In the genomic region with DNA sequence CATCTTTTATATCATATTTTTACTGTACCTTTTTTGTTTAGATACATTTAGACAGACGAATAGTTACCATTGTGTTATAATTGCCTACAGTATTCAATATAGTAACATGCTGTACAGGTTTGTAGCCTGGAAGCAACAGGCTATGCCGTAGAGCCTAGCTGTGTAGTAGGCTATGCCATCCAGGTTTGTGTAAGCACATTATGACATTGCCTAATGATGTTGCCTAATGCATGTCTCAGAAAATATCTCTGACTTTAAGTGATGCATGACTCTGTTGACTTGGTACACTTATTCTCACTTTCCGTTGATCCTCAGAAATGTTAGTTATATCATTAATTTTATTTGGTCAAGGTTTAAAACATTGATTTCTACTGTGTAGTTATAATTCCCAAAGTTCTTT, we compare ENCODE assay signal across 26 cellular contexts. TPM values are rescaled to one million over a fixed set of nuclear protein-coding genes. Genes with fewer than 3 reads are reported as not detected.
"Had no signal": no experiment of that assay in that cellular context is flagged by ENCODE, and none has a peak within 500 bp of the region (broad histone marks: within the 10 kb centered on the region; RNA-seq: fewer than 3 reads in every experiment).

No MANE protein-coding gene starts in this region.

- H2AFZ ChIP-seq: parathyroid adenoma had no signal

- ATAC-seq: foreskin keratinocyte; left colon; left ventricle myocardium superior; naive thymus-derived CD4-positive, alpha-beta T cell had no signal

- H3K27ac Mint-ChIP-seq: immature natural killer cell; naive thymus-derived CD4-positive, alpha-beta T cell; nephron progenitor cell had no signal

- H3K4me3 Mint-ChIP-seq: immature natural killer cell; naive thymus-derived CD4-positive, alpha-beta T cell; nephron progenitor cell had no signal

- H3K4me1 ChIP-seq: esophagus muscularis mucosa, foreskin keratinocyte, parathyroid adenoma, prostate gland, sigmoid colon, stomach, transverse colon had no signal

- H3K9me3 ChIP-seq: prostate gland had no signal

- H3K27me3 ChIP-seq: sigmoid colon, stomach, transverse colon had no signal

- H3K79me2 ChIP-seq: parathyroid adenoma had no signal

- H3K36me3 Mint-ChIP-seq: immature natural killer cell had no signal

- DNase-seq: effector memory CD4-positive, alpha-beta T cell; foreskin keratinocyte; immature natural killer cell; kidney; left colon; left ventricle myocardium superior; naive thymus-derived CD4-positive, alpha-beta T cell; nephron progenitor cell; retina; sigmoid colon; stimulated activated naive CD4-positive, alpha-beta T cell; stomach; substantia nigra; transverse colon had no signal

- H3K4me3 ChIP-seq: esophagus muscularis mucosa, prostate gland, sigmoid colon, skin epidermis, stomach, thoracic aorta, transverse colon had no signal

- H3K27ac ChIP-seq: epithelial cell of prostate, esophagus muscularis mucosa, foreskin keratinocyte, parathyroid adenoma, prostate gland, sigmoid colon, skin epidermis, stomach, thoracic aorta, transverse colon had no signal

- H3K4me1 Mint-ChIP-seq: immature natural killer cell; naive thymus-derived CD4-positive, alpha-beta T cell; nephron progenitor cell had no signal

- H3K9ac ChIP-seq: parathyroid adenoma had no signal

- FAIRE-seq: endometrium, kidney had no signal

- H3K36me3 ChIP-seq: esophagus muscularis mucosa, prostate gland, sigmoid colon, stomach, thoracic aorta, transverse colon had no signal

RNA-seq across cellular contexts. Expression of a gene that starts 39.9 kb away (rescaled TPM):
- total RNA-seq: foreskin keratinocyte; kidney; left colon; left ventricle myocardium superior; lung microvascular endothelial cell; mesenteric fat pad; mononuclear cell; naive thymus-derived CD4-positive, alpha-beta T cell; omental fat pad; sigmoid colon; stomach; thoracic aorta; transverse colon had no signal
- polyA plus RNA-seq: foreskin keratinocyte; immature natural killer cell; naive thymus-derived CD4-positive, alpha-beta T cell; sigmoid colon; stomach; urinary bladder had no signal
